11 cellular contexts compared by ENCODE assay signal in genomic region chr13:30742896-30743295, GRCh38. TPM values are rescaled to one million over a fixed set of nuclear protein-coding genes. Genes with fewer than 3 reads are reported as not detected.
DNase-seq lines count a peak whose midpoint lies in the region; ATAC-seq, FAIRE-seq and TF ChIP-seq lines count a peak whose summit lies in the region.
"Had no signal": no experiment of that assay in that cellular context is flagged by ENCODE, and none has a peak within 500 bp of the region (broad histone marks: within the 10 kb centered on the region; RNA-seq: fewer than 3 reads in every experiment).

No MANE protein-coding gene starts in this region.

- DNase-seq in activated naive CD8-positive, alpha-beta T cell treated with anti-CD3 and anti-CD28 coated beads for 36 hours = no peak
- DNase-seq in astrocyte (ENCODE audit: low read depth) (no peak), vagina (ENCODE audit: extremely low spot score in 2 of 2) (no peak), NCI-H1105 treated with DMSO at 0.1 percent for 48 hours (lab: John Stamatoyannopoulos, UW) (no peak), 8988T (no peak)
- DNase-seq in naive thymus-derived CD4-positive, alpha-beta T cell = no peak
- DNase-seq: activated naive CD4-positive, alpha-beta T cell treated with anti-CD3 and anti-CD28 coated beads, Interleukin-2, amount 50 U/mL, for 16 hours had no signal

- H3K4me3 Mint-ChIP-seq in activated naive CD8-positive, alpha-beta T cell = peak overlapping the region; percentile 33
- no peak overlapping the region for H3K4me3 Mint-ChIP-seq in activated naive CD8-positive, alpha-beta T cell treated with anti-CD3 and anti-CD28 coated beads for 36 hours
- H3K4me3 Mint-ChIP-seq in astrocyte (ENCODE audit: unreplicated experiment) = peak overlapping the region; percentile 40
- H3K4me3 Mint-ChIP-seq in naive thymus-derived CD4-positive, alpha-beta T cell = peak overlapping the region in 4 of 10 donors; percentile 8 to 76 (median 38)

- no peaks in the 10 kb centered on the region for H3K9me3 ChIP-seq in astrocyte (ENCODE audit: insufficient read depth, low read depth, low read length)
- H3K9me3 ChIP-seq in naive thymus-derived CD4-positive, alpha-beta T cell (ENCODE audit: control insufficient read depth in 2 of 3, low read length in 3 of 3) = no peaks in the 10 kb centered on the region
- H3K9me3 ChIP-seq in vagina = no peaks in the 10 kb centered on the region

- H3K27me3 Mint-ChIP-seq in activated naive CD8-positive, alpha-beta T cell = no peaks in the 10 kb centered on the region
- H3K27me3 Mint-ChIP-seq in activated naive CD8-positive, alpha-beta T cell treated with anti-CD3 and anti-CD28 coated beads for 36 hours = peaks cover 6% of the 10 kb centered on the region
- H3K27me3 Mint-ChIP-seq in astrocyte (ENCODE audit: low read depth, unreplicated experiment) = no peaks in the 10 kb centered on the region
- H3K27me3 Mint-ChIP-seq in naive thymus-derived CD4-positive, alpha-beta T cell = no peaks in the 10 kb centered on the region

- H3K4me2 ChIP-seq in astrocyte (ENCODE audit: low read length) = peak overlapping the region; percentile 80

- intact Hi-C loops in naive thymus-derived CD4-positive, alpha-beta T cell (cut with micrococcal nuclease) = loop anchor here (5.0 to 10.0 kb wide), 6 partner anchors 41 to 896 kb away; partner anchors contain the start of genes HSPH1 (in 1 of the 2), KATNAL1 (in 1 of the 2) and UBL3 (in 1 of the 2)
- intact Hi-C loops in vagina (cut with DNase I) = no loop called here

- H3K4me1 ChIP-seq in astrocyte (ENCODE audit: insufficient read depth, low read length) (peaks cover 45% of the 10 kb centered on the region), vagina (peaks cover 31% of the 10 kb centered on the region)
- peaks cover 43 to 60% of the 10 kb centered on the region in 2 donors for H3K4me1 ChIP-seq in naive thymus-derived CD4-positive, alpha-beta T cell (ENCODE audit: control insufficient read depth in 2 of 2, insufficient read depth in 2 of 2, low read length in 2 of 2)

- POLR2A ChIA-PET in naive thymus-derived CD4-positive, alpha-beta T cell (lab: Charles Lee) = interaction anchor here (1.7 kb wide), 1 partner anchor 9 kb away, joined by 6 read pairs; no protein-coding TSS in a partner anchor

- H3K4me1 Mint-ChIP-seq in activated naive CD8-positive, alpha-beta T cell (ENCODE audit: low read depth) = peaks cover 64% of the 10 kb centered on the region
- H3K4me1 Mint-ChIP-seq in activated naive CD8-positive, alpha-beta T cell treated with anti-CD3 and anti-CD28 coated beads for 36 hours = peaks cover 61% of the 10 kb centered on the region
- peaks cover 56% of the 10 kb centered on the region for H3K4me1 Mint-ChIP-seq in astrocyte (ENCODE audit: low read depth, unreplicated experiment)
- peaks cover 57 to 72% (median 64%) of the 10 kb centered on the region in 7 donors for H3K4me1 Mint-ChIP-seq in naive thymus-derived CD4-positive, alpha-beta T cell

- ATAC-seq in naive thymus-derived CD4-positive, alpha-beta T cell = no peak
- no peak for ATAC-seq in GM21447 (IDR thresholded peaks at IDR 0.05; ENCODE audit: unreplicated experiment)
- ATAC-seq: activated CD4-positive, CD25-positive, alpha-beta regulatory T cell treated with anti-CD3 and anti-CD28 coated beads, Interleukin-2, amount 50 U/mL, for 24 hours; K562 had no signal

- no peak for TF ChIP-seq POLR2A in vagina (IDR thresholded peaks at IDR 0.05)

- H2AFZ ChIP-seq in astrocyte (ENCODE audit: low read depth, low read length) = no peak overlapping the region

- H3K9ac ChIP-seq in astrocyte (ENCODE audit: low read length) = peak overlapping the region; percentile 62

- H3K9me3 Mint-ChIP-seq in activated naive CD8-positive, alpha-beta T cell (ENCODE audit: low read depth) = no peaks in the 10 kb centered on the region
- no peaks in the 10 kb centered on the region for H3K9me3 Mint-ChIP-seq in activated naive CD8-positive, alpha-beta T cell treated with anti-CD3 and anti-CD28 coated beads for 36 hours
- peaks cover 1% of the 10 kb centered on the region for H3K9me3 Mint-ChIP-seq in astrocyte (ENCODE audit: unreplicated experiment)
- H3K9me3 Mint-ChIP-seq in naive thymus-derived CD4-positive, alpha-beta T cell = no peaks in the 10 kb centered on the region

- TF ChIP-seq CTCF in astrocyte (IDR thresholded peaks at IDR 0.05; ENCODE audit: insufficient read depth, low read depth, low read length) (no peak), vagina (IDR thresholded peaks at IDR 0.05) (no peak)

- no peak overlapping the region for H3K4me3 ChIP-seq in astrocyte (ENCODE audit: insufficient read depth, low read depth, low read length)
- H3K4me3 ChIP-seq in naive thymus-derived CD4-positive, alpha-beta T cell (ENCODE audit: low read length) = no peak overlapping the region
- H3K4me3 ChIP-seq in vagina = no peak overlapping the region
- H3K4me3 ChIP-seq: K562 had no signal

- no peaks in the 10 kb centered on the region for H3K27me3 ChIP-seq in astrocyte (ENCODE audit: insufficient read depth, low read length)
- no peaks in the 10 kb centered on the region for H3K27me3 ChIP-seq in naive thymus-derived CD4-positive, alpha-beta T cell (ENCODE audit: control insufficient read depth in 2 of 2, insufficient read depth in 2 of 2, low read length in 2 of 2)
- no peaks in the 10 kb centered on the region for H3K27me3 ChIP-seq in vagina

- no peak overlapping the region for H3K27ac Mint-ChIP-seq in activated naive CD8-positive, alpha-beta T cell
- H3K27ac Mint-ChIP-seq in activated naive CD8-positive, alpha-beta T cell treated with anti-CD3 and anti-CD28 coated beads for 36 hours = no peak overlapping the region
- H3K27ac Mint-ChIP-seq in astrocyte (ENCODE audit: unreplicated experiment) = peak overlapping the region; percentile 100
- peak overlapping the region in 5 of 9 donors; percentile 1 to 86 (median 25) for H3K27ac Mint-ChIP-seq in naive thymus-derived CD4-positive, alpha-beta T cell

- CTCF ChIA-PET in naive thymus-derived CD4-positive, alpha-beta T cell (lab: Charles Lee) = no interaction called here

- no peak for FAIRE-seq in astrocyte (lab: Jason Lieb, UNC)
- FAIRE-seq: K562 had no signal

- H3K27ac ChIP-seq in astrocyte (ENCODE audit: low read depth, low read length) = peak overlapping the region; percentile 90
- no peak overlapping the region for H3K27ac ChIP-seq in naive thymus-derived CD4-positive, alpha-beta T cell (ENCODE audit: low read depth, low read length)
- peak overlapping the region; percentile 9 for H3K27ac ChIP-seq in vagina

- no peaks in the 10 kb centered on the region for H4K20me1 ChIP-seq in astrocyte (ENCODE audit: insufficient read depth, low read length)

- H3K79me2 ChIP-seq in astrocyte (ENCODE audit: insufficient read depth, low read length) = no peaks in the 10 kb centered on the region

- peaks cover 15% of the 10 kb centered on the region for H3K36me3 Mint-ChIP-seq in activated naive CD8-positive, alpha-beta T cell
- H3K36me3 Mint-ChIP-seq in activated naive CD8-positive, alpha-beta T cell treated with anti-CD3 and anti-CD28 coated beads for 36 hours = peaks cover 27% of the 10 kb centered on the region
- H3K36me3 Mint-ChIP-seq in astrocyte (ENCODE audit: low read depth, unreplicated experiment) = no peaks in the 10 kb centered on the region
- peaks cover 0 to 52% (median 32%) of the 10 kb centered on the region in 5 donors for H3K36me3 Mint-ChIP-seq in naive thymus-derived CD4-positive, alpha-beta T cell

- H3K36me3 ChIP-seq in astrocyte (ENCODE audit: insufficient read depth, low read length) (no peaks in the 10 kb centered on the region), vagina (no peaks in the 10 kb centered on the region)
- peaks cover 0 to 24% (median 10%) of the 10 kb centered on the region in 3 experiments for H3K36me3 ChIP-seq in naive thymus-derived CD4-positive, alpha-beta T cell (ENCODE audit: control insufficient read depth in 2 of 3, insufficient read depth in 3 of 3, low read length in 3 of 3)

RNA-seq across cellular contexts. Expression of gene ALOX5AP, which starts 7.6 kb away (rescaled TPM):
- 10 to 100 TPM; 16.4 to 17.4 TPM for total RNA-seq in activated naive CD8-positive, alpha-beta T cell treated with anti-CD3 and anti-CD28 coated beads for 36 hours
- total RNA-seq in astrocyte = 2.9 and 4.5 TPM in 2 replicates
- 100 to 1,000 TPM in 1 of 5 experiments, 10 to 100 TPM in 4; 22.1 to 110 (median 24.4) TPM for total RNA-seq in naive thymus-derived CD4-positive, alpha-beta T cell
- 100 to 1,000 TPM; 190 to 198 TPM for polyA plus RNA-seq in naive thymus-derived CD4-positive, alpha-beta T cell
- 33.6 TPM for total RNA-seq in vagina
- polyA plus RNA-seq: K562 had no signal

Comparison
In these comparisons a context has a peak if more than half of its experiments do, and no peak if none do; other contexts are left out.
1. H3K27ac Mint-ChIP-seq: peak in astrocyte (single experiment) and naive thymus-derived CD4-positive, alpha-beta T cell (5 of 9); none in activated naive CD8-positive, alpha-beta T cell (single experiment) and activated naive CD8-positive, alpha-beta T cell treated with anti-CD3 and anti-CD28 coated beads for 36 hours (single experiment).